Comparison of ENCODE assay signal across 12 cellular contexts in genomic region chr17:45294506-45294905, GRCh38. TPM values are rescaled to one million over a fixed set of nuclear protein-coding genes. Genes with fewer than 3 reads are reported as not detected.
DNase-seq lines count a peak whose midpoint lies in the region; ATAC-seq and TF ChIP-seq lines count a peak whose summit lies in the region.
"Had no signal": no experiment of that assay in that cellular context is flagged by ENCODE, and none has a peak within 500 bp of the region (broad histone marks: within the 10 kb centered on the region; RNA-seq: fewer than 3 reads in every experiment).

No MANE protein-coding gene starts in this region.

- intact Hi-C loops in mammary epithelial cell (cut with micrococcal nuclease) (no loop called here), upper lobe of right lung (cut with DNase I) (no loop called here)

- H3K4me3 ChIP-seq in mammary epithelial cell (replicated peaks in 1 of 3; ENCODE audit: insufficient read depth in 1 of 3, low read depth in 2 of 3, low read length in 3 of 3) (no peak overlapping the region), upper lobe of right lung (no peak overlapping the region)
- H3K4me3 ChIP-seq: GM23338 had no signal

- no peaks in the 10 kb centered on the region for H3K27me3 ChIP-seq in mammary epithelial cell (ENCODE audit: insufficient read depth, low read length)
- no peaks in the 10 kb centered on the region for H3K27me3 ChIP-seq in upper lobe of right lung

- dilution Hi-C loops in mammary epithelial cell (cut with HindIII; ENCODE audit: low sequenced_read_pairs), result no loop called here

- H3K27ac Mint-ChIP-seq in activated naive CD4-positive, alpha-beta T cell treated with anti-CD3 and anti-CD28 coated beads, Interleukin-2, amount 50 U/mL, for 72 hours, result peak overlapping the region; percentile 41 to 82

- DNase-seq in activated naive CD4-positive, alpha-beta T cell treated with anti-CD3 and anti-CD28 coated beads, Interleukin-2, amount 50 U/mL, for 72 hours (ENCODE audit: low spot score in 2 of 2), result no peak
- no peak for DNase-seq in activated naive CD4-positive, alpha-beta T cell treated with Interleukin-2 at 50 U/mL for 16 hours
- DNase-seq in mammary epithelial cell (peak; percentile 54), lung microvascular endothelial cell (ENCODE audit: low read depth in 2 of 2) (peak; percentile 54 to 73), upper lobe of right lung (no peak), NCI-H187 treated with DMSO at 0.1 percent for 48 hours (lab: John Stamatoyannopoulos, UW) (no peak), middle frontal gyrus (ENCODE audit: extremely low spot score, low spot score) (no peak)
- no peak for DNase-seq in stimulated activated CD4-positive, alpha-beta T cell treated with anti-CD3 and anti-CD28 coated beads, Interleukin-4, amount 100 ng/mL, for 1 hour
- DNase-seq: Caco-2; NCI-H1436 treated with DMSO at 0.1 percent for 48 hours; stimulated activated naive CD4-positive, alpha-beta T cell treated with Interleukin-2 at 50 U/mL for 16 hours had no signal

- H3K9me3 ChIP-seq in mammary epithelial cell (replicated peaks; ENCODE audit: insufficient read depth, low read length) (no peaks in the 10 kb centered on the region), upper lobe of right lung (no peaks in the 10 kb centered on the region)
- H3K9me3 ChIP-seq: Caco-2 had no signal

- H3K36me3 ChIP-seq in mammary epithelial cell (ENCODE audit: insufficient read depth, low read length) (peaks cover 13% of the 10 kb centered on the region), upper lobe of right lung (peaks cover 10% of the 10 kb centered on the region)

- no peak overlapping the region for H2AFZ ChIP-seq in mammary epithelial cell (ENCODE audit: low read depth, low read length)
- H2AFZ ChIP-seq: GM23338 had no signal

- CTCF ChIA-PET in mammary epithelial cell (lab: Charles Lee; ENCODE audit: low non-redundant PET), result interaction anchor here (0.6 to 0.7 kb wide), 3 partner anchors 11 to 97 kb away, joined by 3 to 9 read pairs (median 4); no protein-coding TSS in a partner anchor

- peaks cover 14 to 30% of the 10 kb centered on the region in 2 donors for H3K36me3 Mint-ChIP-seq in activated naive CD4-positive, alpha-beta T cell treated with anti-CD3 and anti-CD28 coated beads, Interleukin-2, amount 50 U/mL, for 72 hours

- no peak for ATAC-seq in activated naive CD4-positive, alpha-beta T cell treated with anti-CD3 and anti-CD28 coated beads, Interleukin-2, amount 50 U/mL, for 72 hours
- ATAC-seq in upper lobe of right lung, result peak; percentile 53

- H4K20me1 ChIP-seq in mammary epithelial cell (ENCODE audit: insufficient read depth, low read length), result no peaks in the 10 kb centered on the region

- in situ Hi-C loops in mammary epithelial cell (cut with MboI; ENCODE audit: low sequenced_read_pairs in 2 of 2), result no loop called here

- 26% methylated on average over 3 of the region's 3 CpGs for WGBS in mammary epithelial cell (ENCODE audit: low coverage, missing lambda C conversion rate)

- H3K4me1 ChIP-seq in mammary epithelial cell (ENCODE audit: insufficient read depth, low read length) (peaks cover 57% of the 10 kb centered on the region), upper lobe of right lung (peaks cover 98% of the 10 kb centered on the region)

- H3K27ac ChIP-seq in mammary epithelial cell (ENCODE audit: insufficient read depth, low read depth, low read length), result no peak overlapping the region
- peak overlapping the region; percentile 73 for H3K27ac ChIP-seq in upper lobe of right lung

- no peak for TF ChIP-seq CTCF in mammary epithelial cell (conservative IDR thresholded peaks at IDR 0.05 in 1 of 2, IDR thresholded peaks at IDR 0.05 in 1 of 2; ENCODE audit: extremely low read depth in 1 of 2, insufficient read depth in 1 of 2, low read depth in 1 of 2, low read length in 2 of 2)
- no peak for TF ChIP-seq CTCF in upper lobe of right lung (IDR thresholded peaks at IDR 0.05)

- H3K4me2 ChIP-seq in mammary epithelial cell (ENCODE audit: insufficient read depth, low read depth, low read length), result peak overlapping the region; percentile 25
- H3K4me2 ChIP-seq: GM23338 had no signal

- no TSS peak for BruUV-seq in mammary epithelial cell (replicated peaks; lab: Mats Ljungman, UMichigan)

- peaks cover 0 to 3% of the 10 kb centered on the region in 2 donors for H3K9me3 Mint-ChIP-seq in activated naive CD4-positive, alpha-beta T cell treated with anti-CD3 and anti-CD28 coated beads, Interleukin-2, amount 50 U/mL, for 72 hours
- H3K9me3 Mint-ChIP-seq: GM23338 had no signal

- peaks cover 98% of the 10 kb centered on the region for H3K79me2 ChIP-seq in mammary epithelial cell (ENCODE audit: insufficient read depth, low read length)

- H3K9ac ChIP-seq in mammary epithelial cell (ENCODE audit: insufficient read depth, low read length), result no peak overlapping the region

RNA-seq across cellular contexts. Expression of gene MAP3K14, which starts 22.3 kb away (rescaled TPM):
- 10 to 100 TPM; 38.4 to 54.4 TPM for total RNA-seq in activated naive CD4-positive, alpha-beta T cell treated with anti-CD3 and anti-CD28 coated beads, Interleukin-2, amount 50 U/mL, for 72 hours
- 10 to 100 TPM in 1 of 2 donors, 1 to 10 TPM in 1; 5.2 to 11.6 TPM for total RNA-seq in mammary epithelial cell
- 9.3 TPM for polyA plus RNA-seq in mammary epithelial cell
- 9.1 TPM for polyA minus RNA-seq in mammary epithelial cell
- total RNA-seq in lung microvascular endothelial cell, result 1.1 and 1.8 TPM in 2 replicates
- 9.9 TPM for total RNA-seq in upper lobe of right lung

RNA-seq across cellular contexts. Expression of gene SPATA32, which starts 32.6 kb away (rescaled TPM):
- total RNA-seq in activated naive CD4-positive, alpha-beta T cell treated with anti-CD3 and anti-CD28 coated beads, Interleukin-2, amount 50 U/mL, for 72 hours, result under 1 TPM; 0.37 to 0.50 TPM
- total RNA-seq in mammary epithelial cell (under 1 TPM in 1 of 2 donors, not detected in 1; 0.21 TPM), lung microvascular endothelial cell (not detected in 2 replicates), upper lobe of right lung (not detected)
- not detected for polyA plus RNA-seq in mammary epithelial cell
- not detected for polyA minus RNA-seq in mammary epithelial cell
- total RNA-seq: Caco-2, GM23338 had no signal
- polyA plus RNA-seq: GM23338 had no signal

Comparison
In these comparisons a context has a peak if more than half of its experiments do, and no peak if none do; other contexts are left out.
1. DNase-seq: peak in mammary epithelial cell (single experiment) and lung microvascular endothelial cell (2 of 2); none in activated naive CD4-positive, alpha-beta T cell treated with anti-CD3 and anti-CD28 coated beads, Interleukin-2, amount 50 U/mL, for 72 hours (0 of 2), activated naive CD4-positive, alpha-beta T cell treated with Interleukin-2 at 50 U/mL for 16 hours (single experiment), upper lobe of right lung (single experiment), NCI-H187 treated with DMSO at 0.1 percent for 48 hours (single experiment), middle frontal gyrus (single experiment) and stimulated activated CD4-positive, alpha-beta T cell treated with anti-CD3 and anti-CD28 coated beads, Interleukin-4, amount 100 ng/mL, for 1 hour (single experiment).